1 cellular context compared by ENCODE assay signal in genomic region chr3:9792405-9793160, GRCh38.
TF ChIP-seq lines count a peak whose summit lies in the region.

ARPC4 (plus strand) TSS chr3:9793082; CDS start chr3:9793122, 40 bp downstream.
TADA3 (minus strand) TSS chr3:9792473; CDS start chr3:9791466, 1,007 bp downstream.

TF ChIP-seq in HEK293, 187 proteins besides CTCF, POLR2A, EP300 and RAD21 (continued from another document and continues in another):
- TF ChIP-seq ZNF280D (tag by site-specific recombination; IDR thresholded peaks at IDR 0.05) = no peak
- TF ChIP-seq ZBTB7A (tag by site-specific recombination; IDR thresholded peaks at IDR 0.05; ENCODE audit: low read depth) = peak; percentile 81; the same call in 1 of the 2 replicates
- TF ChIP-seq ZNF521 (tag by site-specific recombination; IDR thresholded peaks at IDR 0.05) = no peak
- TF ChIP-seq ZNF837 (tag by site-specific recombination; IDR thresholded peaks at IDR 0.05) = no peak
- TF ChIP-seq ZNF473 (tag by site-specific recombination; IDR thresholded peaks at IDR 0.05) = no peak
- TF ChIP-seq ZNF366 (tag by site-specific recombination; conservative IDR thresholded peaks at IDR 0.05) = peak; percentile 49
- peak; percentile 40 for TF ChIP-seq FEZF1 (tag by site-specific recombination; IDR thresholded peaks at IDR 0.05)
- peak; percentile 63 for TF ChIP-seq GLIS1 (tag by site-specific recombination; IDR thresholded peaks at IDR 0.05)
- no peak for TF ChIP-seq ZNF121 (tag by site-specific recombination; IDR thresholded peaks at IDR 0.05)
- TF ChIP-seq HOXC10 (CRISPR knock-in tag; IDR thresholded peaks at IDR 0.05) = no peak
- peak; percentile 88 for TF ChIP-seq ZBTB10 (tag by site-specific recombination; IDR thresholded peaks at IDR 0.05)
- peak; percentile 34; the same call in 1 of the 2 replicates for TF ChIP-seq PRDM4 (tag by site-specific recombination; IDR thresholded peaks at IDR 0.05)
- TF ChIP-seq KLF10 (tag by site-specific recombination; IDR thresholded peaks at IDR 0.05) = peak; percentile 96
- TF ChIP-seq ZNF341 (tag by site-specific recombination; IDR thresholded peaks at IDR 0.05; ENCODE audit: low read depth) = peak; percentile 31; the same call in 1 of the 2 replicates
- TF ChIP-seq PRDM10 (tag by site-specific recombination; IDR thresholded peaks at IDR 0.05) = peak; percentile 100
- no peak for TF ChIP-seq ZNF26 (tag by site-specific recombination; IDR thresholded peaks at IDR 0.05)
- no peak for TF ChIP-seq ZNF677 (tag by site-specific recombination; IDR thresholded peaks at IDR 0.05)
- TF ChIP-seq ZNF629 (tag by site-specific recombination; IDR thresholded peaks at IDR 0.05) = peak; percentile 63
- TF ChIP-seq WT1 (tag by site-specific recombination; IDR thresholded peaks at IDR 0.05) = 0 out of 2 replicates have a peak, but pooled peaks have one; percentile 44
- no peak for TF ChIP-seq OVOL3 (tag by site-specific recombination; IDR thresholded peaks at IDR 0.05)
- peak; percentile 80; the same call in 1 of the 2 replicates for TF ChIP-seq ZNF660 (tag by site-specific recombination; IDR thresholded peaks at IDR 0.05)
- peak; percentile 70 for TF ChIP-seq ZBTB26 (tag by site-specific recombination; optimal IDR thresholded peaks at IDR 0.05)
- 0 out of 2 replicates have a peak, but pooled peaks have one; percentile 43 for TF ChIP-seq ZNF692 (tag by site-specific recombination; IDR thresholded peaks at IDR 0.05)
- TF ChIP-seq ZNF394 (tag by site-specific recombination; IDR thresholded peaks at IDR 0.05; ENCODE audit: borderline replicate concordance) = peak; percentile 68; the same call in 1 of the 2 replicates
- TF ChIP-seq KLF7 (tag by site-specific recombination; IDR thresholded peaks at IDR 0.05; ENCODE audit: borderline replicate concordance) = peak; percentile 33; the same call in 1 of the 2 replicates
- 0 out of 2 replicates have a peak, but pooled peaks have one; percentile 16 for TF ChIP-seq TCF7L2 (IDR thresholded peaks at IDR 0.05; ENCODE audit: borderline replicate concordance, low read depth, low read length)
- no peak for TF ChIP-seq ZNF549 (tag by site-specific recombination; IDR thresholded peaks at IDR 0.05)
- no peak for TF ChIP-seq INSM2 (tag by site-specific recombination; IDR thresholded peaks at IDR 0.05)
- TF ChIP-seq ZNF398 (tag by site-specific recombination; IDR thresholded peaks at IDR 0.05) = peak; percentile 49; the same call in 1 of the 2 replicates
- TF ChIP-seq ZBTB48 (tag by site-specific recombination; IDR thresholded peaks at IDR 0.05) = peak; percentile 35; the same call in 1 of the 2 replicates
- no peak for TF ChIP-seq TRIM28 (IDR thresholded peaks at IDR 0.05; ENCODE audit: borderline replicate concordance, low read length)
- TF ChIP-seq ZNF501 (tag by site-specific recombination; IDR thresholded peaks at IDR 0.05) = peak; percentile 75
- no peak for TF ChIP-seq ZNF133 (tag by site-specific recombination; IDR thresholded peaks at IDR 0.05)
